ENCODE assay signal across 14 cellular contexts in genomic region chr3:170467007-170467406, GRCh38. TPM values are rescaled to one million over a fixed set of nuclear protein-coding genes. Genes with fewer than 3 reads are reported as not detected.
A peak's percentile ranks its signal among the peaks of the same experiment; 100 is the strongest.
DNase-seq lines count a peak whose midpoint lies in the region; ATAC-seq and TF ChIP-seq lines count a peak whose summit lies in the region.
"Had no signal": no experiment of that assay in that cellular context is flagged by ENCODE, and none has a peak within 500 bp of the region (broad histone marks: within the 10 kb centered on the region; RNA-seq: fewer than 3 reads in every experiment).

No MANE protein-coding gene starts in this region.

- H3K9me3 ChIP-seq in spleen (no peaks in the 10 kb centered on the region), T-helper 17 cell (ENCODE audit: control insufficient read depth, low read length, poor library complexity, severe bottlenecking) (no peaks in the 10 kb centered on the region)
- H3K9me3 ChIP-seq: breast epithelium, psoas muscle had no signal

- TF ChIP-seq CTCF in dorsolateral prefrontal cortex (IDR thresholded peaks at IDR 0.05 in 54 of 56, conservative IDR thresholded peaks at IDR 0.05 in 2 of 56; ENCODE audit: low read depth in 1 of 56, partially characterized antibody in 56 of 56) = no peak
- TF ChIP-seq CTCF in spleen (IDR thresholded peaks at IDR 0.05 in 8 of 11, conservative IDR thresholded peaks at IDR 0.05 in 3 of 11) = no peak

- H3K4me1 Mint-ChIP-seq in T-helper 17 cell = peaks cover 3% of the 10 kb centered on the region
- H3K4me1 Mint-ChIP-seq: stimulated activated naive CD8-positive, alpha-beta T cell treated with anti-CD3 and anti-CD28 coated beads, Interleukin-15, amount 100 ng/mL, for 72 hours had no signal

- H3K27me3 Mint-ChIP-seq in T-helper 17 cell = peaks cover 69% of the 10 kb centered on the region

- no peak for TF ChIP-seq POLR2A in spleen (IDR thresholded peaks at IDR 0.05)

- DNase-seq in DMS53 treated with DMSO at 0.1 percent for 48 hours (lab: John Stamatoyannopoulos, UW; ENCODE audit: unreplicated experiment) = peak; percentile 17
- peak; percentile 84 for DNase-seq in NCI-H2227 (lab: John Stamatoyannopoulos, UW; ENCODE audit: unreplicated experiment)
- peak; percentile 18 to 93 (median 83) for DNase-seq in dorsolateral prefrontal cortex
- peak in 49 of 56 donors; percentile 15 to 90 (median 73) for DNase-seq in nucleus accumbens (lab: John Stamatoyannopoulos, UW)
- DNase-seq in spleen = no peak
- DNase-seq in T-helper 17 cell = no peak
- DNase-seq: activated naive CD4-positive, alpha-beta T cell treated with anti-CD3 and anti-CD28 coated beads for 36 hours; psoas muscle; stimulated activated CD4-positive, alpha-beta T cell treated with anti-CD3 and anti-CD28 coated beads, Interleukin-15, amount 100 ng/mL, for 24 hours; stimulated activated naive CD8-positive, alpha-beta T cell treated with anti-CD3 and anti-CD28 coated beads, Interleukin-15, amount 100 ng/mL, for 72 hours had no signal

- H3K36me3 Mint-ChIP-seq in T-helper 17 cell (ENCODE audit: low read depth) = peaks cover 3% of the 10 kb centered on the region

- ATAC-seq in HG03095 (IDR thresholded peaks at IDR 0.05; ENCODE audit: unreplicated experiment) (no peak), HG02623 (IDR thresholded peaks at IDR 0.05; ENCODE audit: unreplicated experiment) (no peak), T-helper 17 cell (no peak)
- ATAC-seq: psoas muscle; stimulated activated naive CD8-positive, alpha-beta T cell treated with anti-CD3 and anti-CD28 coated beads, Interleukin-15, amount 100 ng/mL, for 72 hours had no signal

- no peak overlapping the region for H3K4me3 Mint-ChIP-seq in T-helper 17 cell
- H3K4me3 Mint-ChIP-seq: activated naive CD4-positive, alpha-beta T cell treated with anti-CD3 and anti-CD28 coated beads for 36 hours; stimulated activated naive CD8-positive, alpha-beta T cell treated with anti-CD3 and anti-CD28 coated beads, Interleukin-15, amount 100 ng/mL, for 72 hours had no signal

- peak overlapping the region; percentile 60 to 99 (median 94) for H3K27ac ChIP-seq in dorsolateral prefrontal cortex
- no peak overlapping the region for H3K27ac ChIP-seq in spleen
- H3K27ac ChIP-seq: psoas muscle had no signal

- no peaks in the 10 kb centered on the region for H3K4me1 ChIP-seq in spleen
- H3K4me1 ChIP-seq: psoas muscle had no signal

- 74 to 83% (median 80%) methylated on average over 14 of the region's 14 CpGs for WGBS in spleen, 5 donors

- no peak overlapping the region for H3K27ac Mint-ChIP-seq in T-helper 17 cell
- H3K27ac Mint-ChIP-seq: activated naive CD4-positive, alpha-beta T cell treated with anti-CD3 and anti-CD28 coated beads for 36 hours; stimulated activated naive CD8-positive, alpha-beta T cell treated with anti-CD3 and anti-CD28 coated beads, Interleukin-15, amount 100 ng/mL, for 72 hours had no signal

- no peaks in the 10 kb centered on the region for H3K36me3 ChIP-seq in spleen
- H3K36me3 ChIP-seq: breast epithelium had no signal

- intact Hi-C loops in dorsolateral prefrontal cortex (cut with DNase I) (loop anchor here in 1 of 2 donors (2.0 kb wide), 1 partner anchor 46 kb away; no protein-coding TSS in a partner anchor), spleen (cut with DNase I; ENCODE audit: low total_unique reads) (no loop called here)

- H3K4me3 ChIP-seq in dorsolateral prefrontal cortex (peak overlapping the region in 58 of 59 donors; percentile 0 to 70 (median 40)), spleen (no peak overlapping the region)
- H3K4me3 ChIP-seq: breast epithelium, psoas muscle had no signal

- H3K27me3 ChIP-seq in dorsolateral prefrontal cortex (no peaks in the 10 kb centered on the region), spleen (replicated peaks in 1 of 7) (peaks cover 0 to 19% (median 0%) of the 10 kb centered on the region in 7 donors)
- H3K27me3 ChIP-seq: breast epithelium had no signal

RNA-seq across cellular contexts. Expression of gene CLDN11, which starts 48.3 kb away (rescaled TPM):
- total RNA-seq in dorsolateral prefrontal cortex = 1,000 to 10,000 TPM in 1 of 120 experiments, 100 to 1,000 TPM in 95, 10 to 100 TPM in 24; 24.4 to 1,165 (median 178) TPM
- 10 to 100 TPM in 1 of 7 donors, 1 to 10 TPM in 6; 1.9 to 10.7 (median 6.7) TPM for total RNA-seq in spleen
- 1 to 10 TPM in 2 of 3 donors, under 1 TPM in 1; 0.70 to 3.2 (median 1.6) TPM for polyA plus RNA-seq in spleen
- not detected for total RNA-seq in T-helper 17 cell
- total RNA-seq: activated naive CD4-positive, alpha-beta T cell treated with anti-CD3 and anti-CD28 coated beads for 36 hours; myocyte had no signal

Comparison
In these comparisons a context has a peak if more than half of its experiments do, and no peak if none do; other contexts are left out.
1. DNase-seq: peak in DMS53 treated with DMSO at 0.1 percent for 48 hours (single experiment), NCI-H2227 (single experiment), dorsolateral prefrontal cortex (10 of 10) and nucleus accumbens (49 of 56); none in spleen (single experiment) and T-helper 17 cell (0 of 3).
2. H3K27ac ChIP-seq: peak in dorsolateral prefrontal cortex (59 of 59); none in spleen (0 of 8).
3. H3K4me3 ChIP-seq: peak in dorsolateral prefrontal cortex (58 of 59); none in spleen (0 of 8).